In the genomic region with DNA sequence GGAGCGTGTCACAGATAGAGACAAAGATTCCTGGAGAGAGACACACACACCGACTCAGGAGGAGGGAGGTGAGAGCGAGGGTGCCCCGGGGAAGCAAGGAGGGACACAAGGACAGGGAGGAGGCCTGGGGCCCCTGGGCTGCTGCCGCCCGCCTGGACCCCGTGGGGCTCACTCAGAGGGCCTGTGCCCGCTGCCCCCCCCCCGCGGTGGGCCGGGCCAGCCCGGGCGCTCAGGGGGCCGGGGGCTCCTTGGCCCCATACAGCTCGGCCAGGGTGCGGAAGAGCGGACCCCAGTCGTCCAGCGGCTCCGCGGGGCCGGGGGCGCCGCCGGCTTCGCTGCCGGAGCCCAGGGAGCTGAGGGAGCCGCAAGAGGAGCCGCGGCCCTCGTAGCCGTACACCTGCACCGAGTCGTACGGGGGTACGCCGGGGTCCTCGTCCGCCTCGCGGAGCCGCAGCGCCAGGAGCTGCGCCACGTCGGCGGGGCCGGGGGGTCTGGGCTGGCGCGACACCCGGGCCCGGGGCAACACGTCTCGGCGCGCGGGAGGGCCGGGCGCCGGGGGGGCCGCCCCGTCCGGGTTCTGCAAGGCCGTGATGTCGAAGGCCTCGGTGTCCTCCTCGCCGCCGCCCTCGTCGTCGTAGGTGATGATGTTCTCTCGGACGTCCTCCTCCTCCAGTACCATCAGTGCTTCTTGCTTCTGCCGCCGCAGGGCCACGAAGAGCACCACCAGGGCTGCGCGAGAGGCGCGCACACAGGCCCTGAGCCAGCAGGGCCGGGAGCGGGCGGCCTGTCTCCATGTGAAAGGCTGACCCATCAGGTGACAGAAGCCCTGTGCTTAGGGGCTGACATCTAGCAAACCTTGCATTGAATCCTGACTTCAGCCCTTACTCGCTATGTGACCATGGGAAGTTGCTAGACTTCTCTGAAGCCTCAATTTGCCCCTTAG, we compare ENCODE assay signal across 15 cellular contexts. TPM values are rescaled to one million over a fixed set of nuclear protein-coding genes. Genes with fewer than 3 reads are reported as not detected.
"Had no signal": no experiment of that assay in that cellular context is flagged by ENCODE, and none has a peak within 500 bp of the region (broad histone marks: within the 10 kb centered on the region; RNA-seq: fewer than 3 reads in every experiment).

No MANE protein-coding gene starts in this region.

- H3K9me3 ChIP-seq: gastroesophageal sphincter had no signal

- H3K36me3 ChIP-seq: gastroesophageal sphincter had no signal

- H3K36me3 Mint-ChIP-seq: immature natural killer cell had no signal

- H3K4me3 ChIP-seq: gastroesophageal sphincter had no signal

- H3K4me3 Mint-ChIP-seq: activated CD8-positive, alpha-beta T cell treated with anti-CD3 and anti-CD28 coated beads for 36 hours; activated naive CD8-positive, alpha-beta T cell treated with anti-CD3 and anti-CD28 coated beads, Interleukin-2, amount 10 ng/mL, durations not matched to agents 7 days and 5 days; immature natural killer cell; neural crest cell had no signal

- H3K4me1 Mint-ChIP-seq: activated naive CD8-positive, alpha-beta T cell treated with anti-CD3 and anti-CD28 coated beads, Interleukin-2, amount 10 ng/mL, durations not matched to agents 7 days and 5 days; immature natural killer cell had no signal

- H3K27ac Mint-ChIP-seq: activated CD8-positive, alpha-beta T cell treated with anti-CD3 and anti-CD28 coated beads for 36 hours; activated naive CD8-positive, alpha-beta T cell treated with anti-CD3 and anti-CD28 coated beads, Interleukin-2, amount 10 ng/mL, durations not matched to agents 7 days and 5 days; immature natural killer cell; T-helper 17 cell had no signal

- H3K9me3 Mint-ChIP-seq: activated CD8-positive, alpha-beta T cell treated with anti-CD3 and anti-CD28 coated beads for 36 hours; activated naive CD8-positive, alpha-beta T cell treated with anti-CD3 and anti-CD28 coated beads, Interleukin-2, amount 10 ng/mL, durations not matched to agents 7 days and 5 days; immature natural killer cell; neural crest cell had no signal

- ATAC-seq: activated CD8-positive, alpha-beta T cell treated with anti-CD3 and anti-CD28 coated beads for 36 hours; gastroesophageal sphincter; T-helper 17 cell had no signal

- H3K27me3 Mint-ChIP-seq: activated naive CD8-positive, alpha-beta T cell treated with anti-CD3 and anti-CD28 coated beads, Interleukin-2, amount 10 ng/mL, durations not matched to agents 7 days and 5 days had no signal

- DNase-seq: activated CD4-positive, alpha-beta T cell treated with anti-CD3 and anti-CD28 coated beads for 1 hour; activated CD8-positive, alpha-beta memory T cell treated with anti-CD3 and anti-CD28 coated beads, Interleukin-2, amount 50 U/mL, for 4 hours; activated CD8-positive, alpha-beta T cell treated with anti-CD3 and anti-CD28 coated beads for 36 hours; activated naive CD8-positive, alpha-beta T cell treated with anti-CD3 and anti-CD28 coated beads, Interleukin-2, amount 10 ng/mL, durations not matched to agents 7 days and 5 days; anterior cingulate cortex; immature natural killer cell; retina; SHP77; small intestine; T-helper 17 cell; trophoblast cell had no signal

RNA-seq across cellular contexts. Expression of gene PSMB11, which starts 6.0 kb away (rescaled TPM):
- total RNA-seq: activated CD8-positive, alpha-beta T cell treated with anti-CD3 and anti-CD28 coated beads for 36 hours; activated naive CD8-positive, alpha-beta T cell treated with anti-CD3 and anti-CD28 coated beads, Interleukin-2, amount 10 ng/mL, durations not matched to agents 7 days and 5 days; bronchial epithelial cell; chondrocyte; neural crest cell; T-helper 17 cell had no signal
